ENCODE assay signal across 10 cellular contexts in the genomic region with DNA sequence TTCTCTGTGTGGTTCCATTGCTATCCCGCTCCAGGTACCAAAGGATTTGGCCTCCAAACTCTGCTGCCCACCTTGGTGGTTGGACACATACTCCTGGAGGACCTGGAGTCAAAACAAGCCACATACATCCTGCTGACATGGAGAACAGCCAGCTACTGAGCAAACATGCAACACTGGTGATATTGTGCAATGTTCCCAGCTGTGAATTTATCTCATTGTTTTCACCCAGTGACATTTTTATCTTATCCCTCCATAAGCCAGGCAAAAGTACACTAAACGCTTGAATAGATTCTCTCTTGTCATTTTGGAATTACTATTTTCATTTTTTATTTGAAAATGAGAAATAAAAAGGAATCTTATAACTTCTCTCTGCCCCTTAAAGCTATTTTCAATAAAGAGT. TPM values are rescaled to one million over a fixed set of nuclear protein-coding genes. Genes with fewer than 3 reads are reported as not detected.
DNase-seq lines count a peak whose midpoint lies in the region; ATAC-seq and TF ChIP-seq lines count a peak whose summit lies in the region.
"Had no signal": no experiment of that assay in that cellular context is flagged by ENCODE, and none has a peak within 500 bp of the region (broad histone marks: within the 10 kb centered on the region; RNA-seq: fewer than 3 reads in every experiment).

No MANE protein-coding gene starts in this region.

- intact Hi-C loops in left lung (cut with DNase I) (no loop called here), upper lobe of right lung (cut with DNase I) (no loop called here)

- peak; percentile 17 for DNase-seq in NOMO-1 treated with DMSO at 0.1 percent for 48 hours (lab: John Stamatoyannopoulos, UW; ENCODE audit: unreplicated experiment)
- DNase-seq in NOMO-1 treated with dmso at 0.1 percent for 144 hours (lab: John Stamatoyannopoulos, UW; ENCODE audit: unreplicated experiment): no peak
- peak; percentile 53 for DNase-seq in astrocyte of the hippocampus (ENCODE audit: low read depth, low spot score)
- DNase-seq in left lung: peak in 1 of 2 donors; percentile 43
- DNase-seq in upper lobe of right lung: no peak
- DNase-seq in NCI-H1092 treated with DMSO at 0.1 percent for 48 hours (lab: John Stamatoyannopoulos, UW): no peak
- no peak for DNase-seq in activated CD4-positive, alpha-beta T cell treated with anti-CD3 and anti-CD28 coated beads for 48 hours
- DNase-seq: CD4-positive, CD25-positive, alpha-beta regulatory T cell; left colon had no signal

- H3K4me3 ChIP-seq in left lung: no peak overlapping the region
- no peak overlapping the region for H3K4me3 ChIP-seq in upper lobe of right lung

- H3K9me3 ChIP-seq in left lung: no peaks in the 10 kb centered on the region
- no peaks in the 10 kb centered on the region for H3K9me3 ChIP-seq in upper lobe of right lung

- peak overlapping the region; percentile 81 to 82 for H3K27ac ChIP-seq in left lung
- peak overlapping the region; percentile 17 for H3K27ac ChIP-seq in upper lobe of right lung

- H3K36me3 ChIP-seq in left lung: no peaks in the 10 kb centered on the region
- no peaks in the 10 kb centered on the region for H3K36me3 ChIP-seq in upper lobe of right lung

- ATAC-seq in left lung: peak; percentile 15
- peak; percentile 12 for ATAC-seq in upper lobe of right lung
- no peak for ATAC-seq in HG03460 (IDR thresholded peaks at IDR 0.05; ENCODE audit: unreplicated experiment)
- ATAC-seq: left colon had no signal

- H3K27me3 ChIP-seq in left lung (no peaks in the 10 kb centered on the region), upper lobe of right lung (no peaks in the 10 kb centered on the region)

- H3K4me1 ChIP-seq in left lung (peaks cover 10 to 49% of the 10 kb centered on the region in 2 donors), upper lobe of right lung (peaks cover 19% of the 10 kb centered on the region)

- TF ChIP-seq CTCF in left lung (IDR thresholded peaks at IDR 0.05): no peak
- TF ChIP-seq CTCF in upper lobe of right lung (IDR thresholded peaks at IDR 0.05): no peak

RNA-seq across cellular contexts. Expression of a gene that starts 11.1 kb away (rescaled TPM):
- total RNA-seq in left lung: 100 to 1,000 TPM; 180 to 565 TPM
- 146 TPM for total RNA-seq in upper lobe of right lung

Comparison
In these comparisons a context has a peak if more than half of its experiments do, and no peak if none do; other contexts are left out.
1. DNase-seq: peak in NOMO-1 treated with DMSO at 0.1 percent for 48 hours (single experiment) and astrocyte of the hippocampus (single experiment); none in NOMO-1 treated with dmso at 0.1 percent for 144 hours (single experiment), upper lobe of right lung (single experiment), NCI-H1092 treated with DMSO at 0.1 percent for 48 hours (single experiment) and activated CD4-positive, alpha-beta T cell treated with anti-CD3 and anti-CD28 coated beads for 48 hours (single experiment).